Comparison of ENCODE assay signal across 9 cellular contexts in genomic region chr12:56644654-56645053, GRCh38. TPM values are rescaled to one million over a fixed set of nuclear protein-coding genes. Genes with fewer than 3 reads are reported as not detected.
DNase-seq lines count a peak whose midpoint lies in the region; ATAC-seq and TF ChIP-seq lines count a peak whose summit lies in the region.
"Had no signal": no experiment of that assay in that cellular context is flagged by ENCODE, and none has a peak within 500 bp of the region (broad histone marks: within the 10 kb centered on the region; RNA-seq: fewer than 3 reads in every experiment).

No MANE protein-coding gene starts in this region.

- no peaks in the 10 kb centered on the region for H3K27me3 ChIP-seq in AG04450 (ENCODE audit: control insufficient read depth, insufficient read depth, low read length)
- H3K27me3 ChIP-seq in muscle layer of duodenum (ENCODE audit: low read depth, low read length), result no peaks in the 10 kb centered on the region

- H3K9me3 ChIP-seq in AG04450 (ENCODE audit: control insufficient read depth, insufficient read depth, low read length), result no peaks in the 10 kb centered on the region
- no peaks in the 10 kb centered on the region for H3K9me3 ChIP-seq in muscle layer of duodenum (ENCODE audit: control insufficient read depth in 1 of 2, low read length in 2 of 2)

- no peak for TF ChIP-seq CTCF in AG04450 (IDR thresholded peaks at IDR 0.05; ENCODE audit: low read depth, low read length)

- H3K4me1 ChIP-seq in muscle layer of duodenum (ENCODE audit: control insufficient read depth in 1 of 2, insufficient read depth in 2 of 2, low read length in 2 of 2), result peaks cover 5 to 30% of the 10 kb centered on the region in 2 donors

- no peak for DNase-seq in AG04450 (ENCODE audit: low read depth, low spot score)
- DNase-seq in Jurkat, Clone E6-1 (ENCODE audit: low read depth, low spot score), result no peak
- no peak for DNase-seq in HuH-7 (ENCODE audit: low spot score)
- no peak for DNase-seq in NCI-H1105 treated with DMSO at 0.1 percent for 48 hours (lab: John Stamatoyannopoulos, UW)
- DNase-seq: foreskin melanocyte had no signal

- ATAC-seq in GM21360 (IDR thresholded peaks at IDR 0.05; ENCODE audit: unreplicated experiment) (no peak), HG02870 (IDR thresholded peaks at IDR 0.05; ENCODE audit: unreplicated experiment) (no peak)

- peaks cover 32 to 34% of the 10 kb centered on the region in 2 donors for H3K36me3 ChIP-seq in muscle layer of duodenum (ENCODE audit: control insufficient read depth in 1 of 2, insufficient read depth in 2 of 2, low read length in 2 of 2)

- POLR2A ChIA-PET in AG04450 (lab: Yijun Ruan, JAX), result interaction anchor here (1.2 to 1.6 kb wide), 2 partner anchors 8 to 79 kb away, joined by 3 to 12 read pairs; no protein-coding TSS in a partner anchor

- H3K27ac ChIP-seq in AG04450 (ENCODE audit: low read depth, low read length) (no peak overlapping the region), cingulate gyrus (ENCODE audit: low read depth, low read length) (peak overlapping the region; percentile 93), muscle layer of duodenum (ENCODE audit: low read length) (peak overlapping the region; percentile 100)

- H3K4me3 ChIP-seq in AG04450 (ENCODE audit: low read depth, low read length) (peak overlapping the region; percentile 99), muscle layer of duodenum (ENCODE audit: low read depth in 1 of 2, low read length in 2 of 2) (peak overlapping the region; percentile 95 to 100)
- peak overlapping the region; percentile 100 for H3K4me3 ChIP-seq in Jurkat, Clone E6-1 (ENCODE audit: low read length)

- CTCF ChIA-PET in AG04450 (lab: Charles Lee), result interaction anchor here (3.1 kb wide), 1 partner anchor 8 kb away, joined by 33 read pairs; no protein-coding TSS in a partner anchor

RNA-seq across cellular contexts. Expression of gene ATP5F1B, which starts 1.1 kb away (rescaled TPM):
- polyA plus RNA-seq in AG04450 (2011; rRNA removed), result 974 and 975 TPM in 2 replicates
- polyA minus RNA-seq in AG04450 (2011; rRNA and poly(A)+ RNA removed), result 743 and 921 TPM in 2 replicates
- 1,563 TPM for polyA plus RNA-seq in Jurkat, Clone E6-1 (2012; ENCODE audit: insufficient read depth, insufficient read length)

RNA-seq across cellular contexts. Expression of gene BAZ2A, which starts 14.5 kb away (rescaled TPM):
- 43.9 and 52.8 TPM in 2 replicates for polyA plus RNA-seq in AG04450 (2011; rRNA removed)
- polyA minus RNA-seq in AG04450 (2011; rRNA and poly(A)+ RNA removed), result 85.8 and 105 TPM in 2 replicates
- polyA plus RNA-seq in Jurkat, Clone E6-1 (2012; ENCODE audit: insufficient read depth, insufficient read length), result 35.9 TPM

RNA-seq across cellular contexts. Expression of gene PTGES3, which starts 43.4 kb away (rescaled TPM):
- 80.1 and 112 TPM in 2 replicates for polyA plus RNA-seq in AG04450 (2011; rRNA removed)
- polyA minus RNA-seq in AG04450 (2011; rRNA and poly(A)+ RNA removed), result 18.8 and 44.0 TPM in 2 replicates
- 293 TPM for polyA plus RNA-seq in Jurkat, Clone E6-1 (2012; ENCODE audit: insufficient read depth, insufficient read length)
